1 cellular context compared by ENCODE assay signal in the genomic region with DNA sequence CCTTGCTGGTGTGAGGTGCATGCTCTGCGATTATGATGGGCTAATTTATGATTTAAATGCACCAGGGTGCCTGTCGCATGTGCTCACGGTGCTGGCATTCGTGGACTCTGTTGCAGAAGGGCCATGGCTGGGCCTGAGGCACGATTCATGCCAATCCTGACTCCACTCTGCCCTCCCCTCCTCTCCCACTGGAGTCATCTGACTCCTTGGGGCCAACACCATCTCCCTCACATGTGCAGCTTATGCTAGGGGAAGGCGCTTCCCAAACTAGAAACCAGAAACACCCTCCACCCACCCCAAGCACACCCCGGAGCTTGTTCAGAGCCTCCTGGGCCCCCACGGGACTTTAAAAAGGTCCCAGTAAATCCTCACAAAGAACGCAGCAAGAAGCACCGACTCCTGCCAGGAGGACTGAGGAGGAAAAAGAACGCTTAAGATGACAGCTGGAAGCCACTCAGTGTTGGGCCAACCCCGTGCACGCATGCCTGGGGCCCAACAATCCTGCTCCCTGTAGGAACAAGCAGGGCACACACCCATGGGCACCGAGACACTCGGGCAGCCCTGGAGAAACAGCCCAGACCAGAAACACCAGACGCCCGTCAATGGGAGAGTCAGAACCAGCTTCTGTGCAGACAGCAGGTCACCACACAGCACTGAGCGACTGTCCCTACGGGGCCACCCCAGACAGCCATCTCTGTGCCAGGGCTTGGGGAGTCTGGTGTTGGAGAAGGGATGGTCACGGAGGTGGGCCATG.
TF ChIP-seq lines count a peak whose summit lies in the region.

No MANE protein-coding gene starts in this region.

TF ChIP-seq in K562, 482 proteins besides CTCF, POLR2A, EP300 and RAD21 (continued from another document):
- TF ChIP-seq, protein P1, sequence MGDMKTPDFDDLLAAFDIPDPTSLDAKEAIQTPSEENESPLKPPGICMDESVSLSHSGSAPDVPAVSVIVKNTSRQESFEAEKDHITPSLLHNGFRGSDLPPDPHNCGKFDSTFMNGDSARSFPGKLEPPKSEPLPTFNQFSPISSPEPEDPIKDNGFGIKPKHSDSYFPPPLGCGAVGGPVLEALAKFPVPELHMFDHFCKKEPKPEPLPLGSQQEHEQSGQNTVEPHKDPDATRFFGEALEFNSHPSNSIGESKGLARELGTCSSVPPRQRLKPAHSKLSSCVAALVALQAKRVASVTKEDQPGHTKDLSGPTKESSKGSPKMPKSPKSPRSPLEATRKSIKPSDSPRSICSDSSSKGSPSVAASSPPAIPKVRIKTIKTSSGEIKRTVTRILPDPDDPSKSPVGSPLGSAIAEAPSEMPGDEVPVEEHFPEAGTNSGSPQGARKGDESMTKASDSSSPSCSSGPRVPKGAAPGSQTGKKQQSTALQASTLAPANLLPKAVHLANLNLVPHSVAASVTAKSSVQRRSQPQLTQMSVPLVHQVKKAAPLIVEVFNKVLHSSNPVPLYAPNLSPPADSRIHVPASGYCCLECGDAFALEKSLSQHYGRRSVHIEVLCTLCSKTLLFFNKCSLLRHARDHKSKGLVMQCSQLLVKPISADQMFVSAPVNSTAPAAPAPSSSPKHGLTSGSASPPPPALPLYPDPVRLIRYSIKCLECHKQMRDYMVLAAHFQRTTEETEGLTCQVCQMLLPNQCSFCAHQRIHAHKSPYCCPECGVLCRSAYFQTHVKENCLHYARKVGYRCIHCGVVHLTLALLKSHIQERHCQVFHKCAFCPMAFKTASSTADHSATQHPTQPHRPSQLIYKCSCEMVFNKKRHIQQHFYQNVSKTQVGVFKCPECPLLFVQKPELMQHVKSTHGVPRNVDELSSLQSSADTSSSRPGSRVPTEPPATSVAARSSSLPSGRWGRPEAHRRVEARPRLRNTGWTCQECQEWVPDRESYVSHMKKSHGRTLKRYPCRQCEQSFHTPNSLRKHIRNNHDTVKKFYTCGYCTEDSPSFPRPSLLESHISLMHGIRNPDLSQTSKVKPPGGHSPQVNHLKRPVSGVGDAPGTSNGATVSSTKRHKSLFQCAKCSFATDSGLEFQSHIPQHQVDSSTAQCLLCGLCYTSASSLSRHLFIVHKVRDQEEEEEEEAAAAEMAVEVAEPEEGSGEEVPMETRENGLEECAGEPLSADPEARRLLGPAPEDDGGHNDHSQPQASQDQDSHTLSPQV (IDR thresholded peaks at IDR 0.05), result no peak
- TF ChIP-seq IRF9 (tag; IDR thresholded peaks at IDR 0.05) (no peak), ZNF134 (CRISPR knock-in tag; conservative IDR thresholded peaks at IDR 0.05) (no peak)
- TF ChIP-seq, protein P2, sequence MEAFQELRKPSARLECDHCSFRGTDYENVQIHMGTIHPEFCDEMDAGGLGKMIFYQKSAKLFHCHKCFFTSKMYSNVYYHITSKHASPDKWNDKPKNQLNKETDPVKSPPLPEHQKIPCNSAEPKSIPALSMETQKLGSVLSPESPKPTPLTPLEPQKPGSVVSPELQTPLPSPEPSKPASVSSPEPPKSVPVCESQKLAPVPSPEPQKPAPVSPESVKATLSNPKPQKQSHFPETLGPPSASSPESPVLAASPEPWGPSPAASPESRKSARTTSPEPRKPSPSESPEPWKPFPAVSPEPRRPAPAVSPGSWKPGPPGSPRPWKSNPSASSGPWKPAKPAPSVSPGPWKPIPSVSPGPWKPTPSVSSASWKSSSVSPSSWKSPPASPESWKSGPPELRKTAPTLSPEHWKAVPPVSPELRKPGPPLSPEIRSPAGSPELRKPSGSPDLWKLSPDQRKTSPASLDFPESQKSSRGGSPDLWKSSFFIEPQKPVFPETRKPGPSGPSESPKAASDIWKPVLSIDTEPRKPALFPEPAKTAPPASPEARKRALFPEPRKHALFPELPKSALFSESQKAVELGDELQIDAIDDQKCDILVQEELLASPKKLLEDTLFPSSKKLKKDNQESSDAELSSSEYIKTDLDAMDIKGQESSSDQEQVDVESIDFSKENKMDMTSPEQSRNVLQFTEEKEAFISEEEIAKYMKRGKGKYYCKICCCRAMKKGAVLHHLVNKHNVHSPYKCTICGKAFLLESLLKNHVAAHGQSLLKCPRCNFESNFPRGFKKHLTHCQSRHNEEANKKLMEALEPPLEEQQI (IDR thresholded peaks at IDR 0.05), result no peak
